8 cellular contexts compared by ENCODE assay signal in the genomic region with DNA sequence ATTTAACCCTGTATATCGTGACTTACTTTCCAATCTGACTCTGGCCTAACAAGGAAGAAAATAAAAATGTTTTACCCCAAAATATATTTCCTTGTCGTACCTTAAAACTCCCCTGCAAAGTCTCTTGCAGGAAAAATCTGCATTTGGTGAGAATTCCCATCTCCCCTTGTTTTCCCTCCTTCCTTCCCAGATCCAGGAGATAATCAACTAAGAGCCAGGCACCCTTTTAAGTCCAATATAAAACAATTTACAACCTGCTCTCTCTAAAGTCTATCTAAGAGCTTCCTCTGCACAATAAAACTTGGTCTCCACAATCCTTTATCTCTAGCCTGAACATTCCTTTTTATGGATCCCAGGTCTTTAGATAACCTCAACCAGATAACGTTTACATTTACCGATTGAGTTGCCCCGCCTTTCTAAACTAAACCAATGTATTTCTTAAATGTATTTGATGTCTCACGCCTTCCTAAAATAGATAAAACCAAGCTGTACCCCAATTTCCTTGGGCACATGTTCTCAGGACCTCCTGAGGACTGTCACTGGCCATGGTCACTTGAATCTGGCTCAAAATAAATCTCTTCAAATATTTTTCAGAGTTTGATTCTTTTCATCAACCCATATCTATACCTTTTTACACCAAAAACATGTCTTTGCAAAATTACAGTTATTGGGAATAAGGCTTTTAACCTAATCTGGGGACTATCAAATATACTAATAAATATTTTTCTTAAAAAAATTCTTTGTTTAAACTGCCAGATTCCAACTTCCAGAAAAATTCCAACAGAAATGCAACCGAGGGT. TPM values are rescaled to one million over a fixed set of nuclear protein-coding genes. Genes with fewer than 3 reads are reported as not detected.
A peak's percentile ranks its signal among the peaks of the same experiment; 100 is the strongest.
DNase-seq lines count a peak whose midpoint lies in the region; ATAC-seq, FAIRE-seq and TF ChIP-seq lines count a peak whose summit lies in the region.

No MANE protein-coding gene starts in this region.

- BruUV-seq in Caco-2 (replicated peaks; lab: Mats Ljungman, UMichigan): TSS peak; percentile 80

- no peak for TF ChIP-seq POLR2A in GM12891 (IDR thresholded peaks at IDR 0.05; ENCODE audit: low read depth, low read length)

- no peak for FAIRE-seq in GM12891 (lab: Jason Lieb, UNC)

- peak overlapping the region; percentile 99 for H3K27ac Mint-ChIP-seq in Caco-2 (ENCODE audit: unreplicated experiment)

- H3K9ac ChIP-seq in OCI-LY1 (ENCODE audit: low read length) (peak overlapping the region; percentile 89), endocrine pancreas (ENCODE audit: control insufficient read depth, insufficient read depth, low read length) (peak overlapping the region; percentile 38)

- peak overlapping the region; percentile 99 for H3K4me3 Mint-ChIP-seq in Caco-2 (ENCODE audit: unreplicated experiment)

- H3K9me2 ChIP-seq in OCI-LY1 (ENCODE audit: low read depth, low read length): no peaks in the 10 kb centered on the region

- intact Hi-C loops in Caco-2 (cut with micrococcal nuclease; ENCODE audit: unreplicated experiment): loop anchor here (1.0 to 5.0 kb wide), 4 partner anchors 48 to 224 kb away; a partner anchor contains a TSS

- no peaks in the 10 kb centered on the region for H3K27me3 Mint-ChIP-seq in Caco-2 (ENCODE audit: insufficient read depth, unreplicated experiment)

- H3K4me1 ChIP-seq in Caco-2 (peaks cover 16% of the 10 kb centered on the region), OCI-LY1 (ENCODE audit: insufficient read depth, low read length, severe bottlenecking) (peaks cover 21% of the 10 kb centered on the region), endocrine pancreas (ENCODE audit: control insufficient read depth, insufficient read depth, low read length) (peaks cover 8% of the 10 kb centered on the region), osteoblast (ENCODE audit: insufficient read depth, low read length) (peaks cover 17% of the 10 kb centered on the region)

- H4K20me1 ChIP-seq in OCI-LY1 (ENCODE audit: insufficient read depth, low read length): no peaks in the 10 kb centered on the region
- no peaks in the 10 kb centered on the region for H4K20me1 ChIP-seq in osteoblast (ENCODE audit: insufficient read depth, low read length)

- H2AFZ ChIP-seq in OCI-LY1 (ENCODE audit: low read length): no peak overlapping the region; the same call in none of the 2 replicates
- peak overlapping the region; percentile 69 for H2AFZ ChIP-seq in osteoblast (ENCODE audit: low read length)

- in situ Hi-C loops in KBM-7 (cut with MboI; ENCODE audit: low pct_unique_long_range_greater_than_20kb, low sequenced_read_pairs): no loop called here

- no peak for ATAC-seq in GM19455 (IDR thresholded peaks at IDR 0.05; ENCODE audit: unreplicated experiment)

- H3K27me3 ChIP-seq in Caco-2 (replicated peaks; ENCODE audit: control insufficient read depth, insufficient read depth, low read length) (no peaks in the 10 kb centered on the region), OCI-LY1 (ENCODE audit: insufficient read depth, low read length) (no peaks in the 10 kb centered on the region), endocrine pancreas (ENCODE audit: control insufficient read depth, insufficient read depth, low read length) (no peaks in the 10 kb centered on the region), osteoblast (ENCODE audit: insufficient read depth, low read length) (no peaks in the 10 kb centered on the region)

- DNase-seq in Caco-2: peak in 1 of 2 experiments; percentile 25
- DNase-seq in osteoblast (ENCODE audit: insufficient read length, low spot score, missing footprints): no peak
- no peak for DNase-seq in GM12891 (ENCODE audit: insufficient read length, low spot score)
- no peak for DNase-seq in KBM-7
- DNase-seq in A172 (ENCODE audit: low spot score): no peak

- CTCF ChIA-PET in Caco-2 (lab: Charles Lee): interaction anchor here (0.7 to 1.8 kb wide), 2 partner anchors 9 to 46 kb away, joined by 3 to 16 read pairs; no protein-coding TSS in a partner anchor

- H3K36me3 ChIP-seq in Caco-2 (ENCODE audit: control insufficient read depth, insufficient read depth, low read length) (no peaks in the 10 kb centered on the region), OCI-LY1 (ENCODE audit: insufficient read depth, low read length) (peaks cover 27% of the 10 kb centered on the region), endocrine pancreas (ENCODE audit: control insufficient read depth, insufficient read depth, low read length) (no peaks in the 10 kb centered on the region), osteoblast (ENCODE audit: insufficient read depth, low read length) (no peaks in the 10 kb centered on the region)

- H3K4me3 ChIP-seq in Caco-2 (ENCODE audit: low read depth, low read length) (peak overlapping the region; percentile 97), OCI-LY1 (ENCODE audit: low read depth, low read length, poor library complexity, severe bottlenecking) (peak overlapping the region; percentile 90), endocrine pancreas (ENCODE audit: control insufficient read depth, insufficient read depth, low read length) (peak overlapping the region; percentile 82), osteoblast (ENCODE audit: insufficient read depth, low read length) (peak overlapping the region; percentile 95)

- H3K4me2 ChIP-seq in OCI-LY1 (ENCODE audit: low read length) (peak overlapping the region; percentile 93), osteoblast (ENCODE audit: insufficient read depth, low read length) (peak overlapping the region; percentile 95)

- H3F3A ChIP-seq in OCI-LY1 (ENCODE audit: insufficient read depth, low read length): no peaks in the 10 kb centered on the region

- H3K9me3 Mint-ChIP-seq in Caco-2 (ENCODE audit: unreplicated experiment): no peaks in the 10 kb centered on the region

- H3K79me2 ChIP-seq in OCI-LY1 (ENCODE audit: insufficient read depth, low read length) (peaks cover 6% of the 10 kb centered on the region; the same call in 1 of the 2 replicates), osteoblast (ENCODE audit: insufficient read depth, low read length) (peaks cover 14% of the 10 kb centered on the region)

- TF ChIP-seq CTCF in Caco-2 (IDR thresholded peaks at IDR 0.05; ENCODE audit: insufficient read depth in 1 of 2, low read depth in 1 of 2, low read length in 1 of 2, severe bottlenecking in 1 of 2, unreplicated experiment in 1 of 2) (no peak), OCI-LY1 (IDR thresholded peaks at IDR 0.05; ENCODE audit: low read length) (no peak), osteoblast (IDR thresholded peaks at IDR 0.05; ENCODE audit: extremely low read depth, low read depth, low read length) (no peak)

- H3K4me1 Mint-ChIP-seq in Caco-2 (ENCODE audit: low read depth, unreplicated experiment): peaks cover 10% of the 10 kb centered on the region

- H3K36me3 Mint-ChIP-seq in Caco-2 (ENCODE audit: insufficient read depth, unreplicated experiment): peaks cover 18% of the 10 kb centered on the region

- H3K27ac ChIP-seq in OCI-LY1 (ENCODE audit: low read depth, low read length, poor library complexity, severe bottlenecking) (no peak overlapping the region), osteoblast (ENCODE audit: low read depth, low read length) (peak overlapping the region; percentile 99)

- H3K9me3 ChIP-seq in Caco-2 (no peaks in the 10 kb centered on the region), OCI-LY1 (ENCODE audit: low read length) (no peaks in the 10 kb centered on the region), endocrine pancreas (ENCODE audit: control insufficient read depth, low read length) (no peaks in the 10 kb centered on the region), osteoblast (ENCODE audit: low read depth, low read length) (no peaks in the 10 kb centered on the region)

- POLR2A ChIA-PET in Caco-2 (lab: Charles Lee): interaction anchor here (0.6 to 2.4 kb wide), 4 partner anchors 47 to 228 kb away, joined by 3 to 16 read pairs (median 8); no protein-coding TSS in a partner anchor

TF ChIP-seq in GM12891, 5 proteins besides CTCF, POLR2A, EP300 and RAD21:
- TF ChIP-seq POLR2AphosphoS5 (IDR thresholded peaks at IDR 0.05; ENCODE audit: low read depth, low read length): no peak
- no peak for TF ChIP-seq POU2F2 (IDR thresholded peaks at IDR 0.05; ENCODE audit: low read depth, low read length)
- no peak for TF ChIP-seq TAF1 (IDR thresholded peaks at IDR 0.05; ENCODE audit: low read depth, low read length)
- TF ChIP-seq PAX5 (IDR thresholded peaks at IDR 0.05; ENCODE audit: insufficient read depth, low read length, severe bottlenecking): no peak
- TF ChIP-seq SPI1 (IDR thresholded peaks at IDR 0.05; ENCODE audit: low read depth, low read length): no peak

RNA-seq across cellular contexts. Expression of a gene that starts 1.0 kb away (rescaled TPM):
- total RNA-seq in Caco-2 (2022) (13.5 and 16.3 TPM in 2 replicates), osteoblast (11.9 and 12.4 TPM in 2 replicates)
- polyA plus RNA-seq in GM12891 (2012; ENCODE audit: low read depth, missing spikeins): 12.9 TPM
- total RNA-seq in A172 (2014; rRNA removed; shearing (Covaris generic)): 19.9 and 20.8 TPM in 2 replicates

RNA-seq across cellular contexts. Expression of a gene that starts 48.2 kb away (rescaled TPM):
- total RNA-seq in Caco-2 (2022) (11.6 and 12.3 TPM in 2 replicates), osteoblast (1.8 and 2.1 TPM in 2 replicates)
- 3.2 TPM for polyA plus RNA-seq in GM12891 (2012; ENCODE audit: low read depth, missing spikeins)
- 32.0 and 36.1 TPM in 2 replicates for total RNA-seq in A172 (2014; rRNA removed; shearing (Covaris generic))
